Comparison of ENCODE assay signal across 29 cellular contexts in genomic region chr12:129563266-129563665, GRCh38.
"Had no signal": no experiment of that assay in that cellular context is flagged by ENCODE, and none has a peak within 500 bp of the region (broad histone marks: within the 10 kb centered on the region; RNA-seq: fewer than 3 reads in every experiment).

No MANE protein-coding gene starts in this region.

- H3K27ac ChIP-seq: adrenal gland, body of pancreas, brain microvascular endothelial cell, breast epithelium, VCaP had no signal

- DNase-seq: activated B cell treated with CpG ODN at 0.5 μM for 24 hours; activated CD4-positive, alpha-beta memory T cell treated with anti-CD3 and anti-CD28 coated beads for 36 hours; activated CD4-positive, alpha-beta T cell treated with anti-CD3 and anti-CD28 coated beads for 4 hours; activated CD4-positive, alpha-beta T cell treated with anti-CD3 and anti-CD28 coated beads, Interleukin-2, amount 10 ng/mL, durations not matched to agents 24 days and 14 days; activated CD4-positive, alpha-beta T cell treated with anti-CD3 and anti-CD28 coated beads, Interleukin-2, amount 50 U/mL, for 1 hour; activated CD4-positive, alpha-beta T cell treated with anti-CD3 and anti-CD28 coated beads, Interleukin-2, amount 50 U/mL, for 4 hours; activated CD4-positive, CD25-positive, alpha-beta regulatory T cell treated with anti-CD3 and anti-CD28 coated beads, Interleukin-2, amount 50 U/mL, for 72 hours; activated CD8-positive, alpha-beta memory T cell treated with anti-CD3 and anti-CD28 coated beads, Interleukin-2, amount 50 U/mL, for 4 hours; activated CD8-positive, alpha-beta T cell treated with anti-CD3 and anti-CD28 coated beads for 36 hours; activated effector memory CD4-positive, alpha-beta T cell treated with anti-CD3 and anti-CD28 coated beads, Interleukin-2, amount 50 U/mL, for 16 hours; activated gamma-delta T cell treated with Interleukin-2 at 50 U/mL for 16 hours; activated naive CD4-positive, alpha-beta T cell; activated naive CD4-positive, alpha-beta T cell treated with anti-CD3 and anti-CD28 coated beads for 36 hours; activated naive CD4-positive, alpha-beta T cell treated with anti-CD3 and anti-CD28 coated beads, Interleukin-2, amount 50 U/mL, for 16 hours; activated naive CD8-positive, alpha-beta T cell treated with anti-CD3 and anti-CD28 coated beads for 36 hours; activated T-cell treated with anti-CD3 and anti-CD28 coated beads for 4 hours; activated T-cell treated with anti-CD3 and anti-CD28 coated beads, Interleukin-2, amount 50 U/mL, for 1 hour; activated T-cell treated with anti-CD3 and anti-CD28 coated beads, Interleukin-2, amount 50 U/mL, for 4 hours; activated T-cell treated with anti-CD3 and anti-CD28 coated beads, Interleukin-2, amount 50 U/mL, for 72 hours; adrenal gland; amniotic stem cell; aorta; body of pancreas; brain microvascular endothelial cell; central memory CD4-positive, alpha-beta T cell; T-helper 2 cell; T-helper 9 cell had no signal

- H3K36me3 ChIP-seq: adrenal gland, brain microvascular endothelial cell, breast epithelium had no signal

- H3K4me3 ChIP-seq: adrenal gland, body of pancreas, breast epithelium had no signal

- H3K4me1 ChIP-seq: adrenal gland, body of pancreas, breast epithelium had no signal

- H3K27me3 ChIP-seq: adrenal gland, body of pancreas, brain microvascular endothelial cell, breast epithelium had no signal

- H3K9me3 ChIP-seq: adrenal gland, body of pancreas had no signal
